Comparison of ENCODE assay signal across 8 cellular contexts in the genomic region with DNA sequence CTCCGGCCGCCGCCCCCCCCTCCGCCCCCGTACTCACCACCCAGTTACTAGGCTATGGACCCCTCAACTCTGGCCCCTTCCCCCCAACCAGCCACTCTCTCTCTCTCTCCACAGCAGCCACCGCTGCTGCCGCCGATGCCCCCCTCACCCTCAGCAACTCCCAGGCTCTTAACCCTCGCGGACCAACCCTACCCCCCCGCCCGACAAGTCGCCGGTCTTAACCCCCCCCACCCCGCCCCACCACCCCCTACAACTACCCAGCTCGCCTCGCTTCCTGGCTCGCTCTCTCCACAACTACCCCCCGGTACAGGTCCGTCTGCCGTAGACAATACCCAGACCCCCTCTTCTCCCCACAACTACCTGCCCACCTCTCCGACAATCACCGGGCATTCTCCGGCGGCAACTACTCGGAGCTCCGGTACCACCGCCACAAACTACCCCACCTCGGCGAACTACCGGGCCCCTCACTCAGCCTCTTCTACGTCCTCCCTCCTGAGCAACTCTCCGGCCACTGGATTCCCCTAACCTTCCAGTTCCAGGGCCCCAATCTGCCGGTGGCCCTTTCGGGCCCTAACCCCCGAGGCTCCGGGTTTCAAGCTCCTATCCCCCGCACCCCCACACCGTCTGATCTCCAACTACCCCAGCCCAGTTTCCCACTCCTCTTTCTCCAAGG. TPM values are rescaled to one million over a fixed set of nuclear protein-coding genes. Genes with fewer than 3 reads are reported as not detected.
DNase-seq lines count a peak whose midpoint lies in the region; ATAC-seq and TF ChIP-seq lines count a peak whose summit lies in the region.

No MANE protein-coding gene starts in this region.

- peak overlapping the region; percentile 99 for H3K4me3 Mint-ChIP-seq in neural progenitor cell

- H3K27me3 ChIP-seq in esophagus (ENCODE audit: control insufficient read depth in 1 of 2, insufficient read depth in 2 of 2, low read length in 2 of 2) (no peaks in the 10 kb centered on the region), neural progenitor cell (no peaks in the 10 kb centered on the region)

- H2AFZ ChIP-seq in neural progenitor cell (replicated peaks), result no peak overlapping the region

- H3K4me3 ChIP-seq in WI38 (ENCODE audit: low read depth, low read length) (peak overlapping the region; percentile 99), esophagus (ENCODE audit: low read depth in 1 of 2, low read length in 2 of 2) (peak overlapping the region; percentile 86 to 87), neural progenitor cell (peak overlapping the region; percentile 99)

- peak overlapping the region; percentile 94 for H3K27ac Mint-ChIP-seq in neural progenitor cell

- ATAC-seq in HG02970 (IDR thresholded peaks at IDR 0.05; ENCODE audit: low FRiP score, unreplicated experiment), result no peak

- H3K4me1 Mint-ChIP-seq in neural progenitor cell, result peaks cover 53% of the 10 kb centered on the region

- WGBS in esophagus, 2 donors, result 1% methylated on average over 34 to 38 of the region's 39 CpGs

- H3K9me3 Mint-ChIP-seq in neural progenitor cell, result no peaks in the 10 kb centered on the region

- peaks cover 13% of the 10 kb centered on the region for H3K27me3 Mint-ChIP-seq in neural progenitor cell (ENCODE audit: insufficient read depth, low read depth)

- peak overlapping the region; percentile 86 for H3K9ac ChIP-seq in neural progenitor cell

- H3K4me1 ChIP-seq in esophagus (ENCODE audit: control insufficient read depth in 2 of 2, insufficient read depth in 2 of 2, low read length in 1 of 2) (peaks cover 0 to 14% of the 10 kb centered on the region in 2 donors), neural progenitor cell (peaks cover 18% of the 10 kb centered on the region)

- TF ChIP-seq CTCF in WI38 (IDR thresholded peaks at IDR 0.05; ENCODE audit: low read depth, low read length) (no peak), neural progenitor cell (IDR thresholded peaks at IDR 0.05) (no peak)

- peaks cover 76% of the 10 kb centered on the region for H3K79me2 ChIP-seq in neural progenitor cell (ENCODE audit: low read depth)

- H3K36me3 ChIP-seq in esophagus (ENCODE audit: control insufficient read depth in 2 of 2, insufficient read depth in 2 of 2, low read length in 1 of 2) (peaks cover 4 to 10% of the 10 kb centered on the region in 2 donors), neural progenitor cell (no peaks in the 10 kb centered on the region)

- peaks cover 73% of the 10 kb centered on the region for H3F3A ChIP-seq in neural progenitor cell (ENCODE audit: low read depth)

- H3K27ac ChIP-seq in esophagus (ENCODE audit: low read depth in 2 of 2, low read length in 1 of 2) (peak overlapping the region; percentile 95 to 98), neural progenitor cell (peak overlapping the region; percentile 64)

- H3K9me3 ChIP-seq in esophagus (ENCODE audit: control insufficient read depth in 2 of 2, insufficient read depth in 1 of 2, low read depth in 1 of 2, low read length in 1 of 2) (no peaks in the 10 kb centered on the region), neural progenitor cell (ENCODE audit: low read depth) (no peaks in the 10 kb centered on the region)

- H3K36me3 Mint-ChIP-seq in neural progenitor cell, result peaks cover 25% of the 10 kb centered on the region

- H3K4me2 ChIP-seq in neural progenitor cell, result peak overlapping the region; percentile 74

- H4K20me1 ChIP-seq in neural progenitor cell (ENCODE audit: low read depth), result peaks cover 28% of the 10 kb centered on the region

- DNase-seq in NCI-H82 (lab: John Stamatoyannopoulos, UW) (peak; percentile 70), NCI-H82 treated with DMSO at 0.1 percent for 48 hours (lab: John Stamatoyannopoulos, UW; ENCODE audit: unreplicated experiment) (no peak), neural progenitor cell (ENCODE audit: low spot score) (peak; percentile 40), NCI-H524 treated with DMSO at 0.1 percent for 48 hours (lab: John Stamatoyannopoulos, UW) (no peak), cortex of kidney (lab: John Stamatoyannopoulos, UW) (no peak)

RNA-seq across cellular contexts. Expression of a gene that starts 0.7 kb away (rescaled TPM):
- polyA plus RNA-seq in esophagus, result 10 to 100 TPM; 22.4 to 29.6 TPM
- 31.6 and 59.1 TPM in 2 replicates for total RNA-seq in neural progenitor cell (ENCODE audit: low replicate concordance)

RNA-seq across cellular contexts. Expression of a gene that starts 3.7 kb away (rescaled TPM):
- 100 to 1,000 TPM; 354 to 393 TPM for polyA plus RNA-seq in esophagus
- 225 and 276 TPM in 2 replicates for total RNA-seq in neural progenitor cell (ENCODE audit: low replicate concordance)

RNA-seq across cellular contexts. Expression of a gene that starts 4.2 kb away (rescaled TPM):
- polyA plus RNA-seq in esophagus, result 10 to 100 TPM; 20.8 to 32.2 TPM
- 43.9 and 113 TPM in 2 replicates for total RNA-seq in neural progenitor cell (ENCODE audit: low replicate concordance)

RNA-seq across cellular contexts. Expression of a gene that starts 13.0 kb away (rescaled TPM):
- 10 to 100 TPM; 42.4 to 58.5 TPM for polyA plus RNA-seq in esophagus
- total RNA-seq in neural progenitor cell (ENCODE audit: low replicate concordance), result 46.5 and 55.3 TPM in 2 replicates

RNA-seq across cellular contexts. Expression of a gene that starts 13.5 kb away (rescaled TPM):
- 10 to 100 TPM; 14.7 to 39.0 TPM for polyA plus RNA-seq in esophagus
- total RNA-seq in neural progenitor cell (ENCODE audit: low replicate concordance), result 17.5 and 42.2 TPM in 2 replicates

Comparison
In these comparisons a context has a peak if more than half of its experiments do, and no peak if none do; other contexts are left out.
1. DNase-seq: peak in NCI-H82 (single experiment) and neural progenitor cell (single experiment); none in NCI-H82 treated with DMSO at 0.1 percent for 48 hours (single experiment), NCI-H524 treated with DMSO at 0.1 percent for 48 hours (single experiment) and cortex of kidney (single experiment).
2. Peak in every context shown above with its lines, with median percentiles within 50 percentile points of each other: H3K4me3 ChIP-seq.